ENCODE assay signal across 8 cellular contexts in the genomic region with DNA sequence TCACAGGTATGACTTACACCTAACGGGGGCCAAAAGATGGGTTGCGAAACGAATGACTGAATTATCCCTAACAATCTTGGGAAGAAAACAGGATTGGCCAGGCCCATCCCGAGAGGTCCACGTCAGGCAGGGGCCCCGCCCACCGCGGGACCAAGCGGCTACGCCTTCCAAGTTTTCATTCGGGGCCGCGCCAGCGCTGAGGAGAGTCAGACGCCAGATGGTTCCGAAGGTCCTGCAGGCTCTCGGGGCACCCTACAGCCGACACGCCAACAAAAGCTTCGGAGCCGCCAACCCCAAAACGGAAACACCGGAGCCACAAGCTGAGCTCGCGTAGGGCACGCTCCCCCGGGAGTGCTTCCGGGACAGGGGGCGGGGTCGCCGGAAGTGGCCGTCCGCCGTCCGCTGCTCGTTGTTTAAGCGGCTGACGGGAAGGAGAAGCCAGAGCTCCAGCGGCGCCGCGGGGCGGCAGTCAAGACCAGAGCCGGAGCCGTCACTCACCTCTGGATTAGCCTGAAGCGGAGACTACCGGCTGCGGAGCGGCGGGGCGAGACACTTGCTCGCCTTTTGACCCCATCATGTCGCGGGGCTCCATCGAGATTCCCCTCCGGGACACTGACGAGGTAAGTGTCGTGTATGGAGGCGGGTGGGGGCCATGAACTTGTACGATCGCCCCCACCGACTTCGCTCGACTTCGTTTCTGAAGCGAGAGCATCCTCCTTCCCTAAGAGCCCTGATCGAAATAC. TPM values are rescaled to one million over a fixed set of nuclear protein-coding genes. Genes with fewer than 3 reads are reported as not detected.
DNase-seq lines count a peak whose midpoint lies in the region; ATAC-seq lines count a peak whose summit lies in the region.

A gene (plus strand): TSS at position 409 of the 743 bp plus-strand sequence. CDS start 167 bp downstream, at position 576.

- peak; percentile 72 for DNase-seq in COLO829 (ENCODE audit: low spot score)
- peak; percentile 95 for DNase-seq in HT-29 (ENCODE audit: low spot score)
- peak; percentile 91 for DNase-seq in NK-92 treated with Interleukin-12 subunit alpha and Interleukin-12 subunit beta, amount 100 ng/mL, for 24 hours (lab: John Stamatoyannopoulos, UW)
- peak; percentile 95 for DNase-seq in activated CD8-positive, alpha-beta memory T cell treated with anti-CD3 and anti-CD28 coated beads for 24 hours
- peak; percentile 81 for DNase-seq in effector CD8-positive, alpha-beta T cell (lab: John Stamatoyannopoulos, UW)
- DNase-seq in lung microvascular endothelial cell (ENCODE audit: low read depth in 2 of 2) = peak; percentile 95
- DNase-seq in stimulated activated CD8-positive, alpha-beta memory T cell treated with anti-CD3 and anti-CD28 coated beads, Interleukin-12 subunit alpha, Interleukin-12 subunit beta, amount 100 ng/mL, for 1 hour (ENCODE audit: low read depth) = peak; percentile 83

- peak; percentile 67 for ATAC-seq in GM19468 (IDR thresholded peaks at IDR 0.05; ENCODE audit: extremely low read depth, unreplicated experiment)

RNA-seq across cellular contexts. Expression of the gene that starts here (rescaled TPM):
- total RNA-seq in HT-29 (2014; rRNA removed; shearing (Covaris generic)) = 15.9 and 18.5 TPM in 2 replicates
- 24.6 and 31.3 TPM in 2 replicates for total RNA-seq in lung microvascular endothelial cell

Comparison
In these comparisons a context has a peak if more than half of its experiments do, and no peak if none do; other contexts are left out.
1. Peak in every context shown above with its lines: DNase-seq and ATAC-seq.